Comparison of ENCODE assay signal across 9 cellular contexts in genomic region chr11:61890536-61891330, GRCh38. TPM values are rescaled to one million over a fixed set of nuclear protein-coding genes. Genes with fewer than 3 reads are reported as not detected.
DNase-seq lines count a peak whose midpoint lies in the region; ATAC-seq and TF ChIP-seq lines count a peak whose summit lies in the region.
"Had no signal": no experiment of that assay in that cellular context is flagged by ENCODE, and none has a peak within 500 bp of the region (broad histone marks: within the 10 kb centered on the region; RNA-seq: fewer than 3 reads in every experiment).

No MANE protein-coding gene starts in this region.

- H3K9me3 Mint-ChIP-seq in activated T-cell treated with anti-CD3 and anti-CD28 coated beads, Interleukin-2, amount 50 U/mL, for 72 hours: no peaks in the 10 kb centered on the region
- no peaks in the 10 kb centered on the region for H3K9me3 Mint-ChIP-seq in natural killer cell treated with Interleukin-12 subunit alpha and Interleukin-12 subunit beta and Interleukin-15 and Interleukin-18, amount 100 ng/mL, for 72 hours

- H3K4me1 Mint-ChIP-seq in activated T-cell treated with anti-CD3 and anti-CD28 coated beads, Interleukin-2, amount 50 U/mL, for 72 hours (ENCODE audit: low read depth): no peaks in the 10 kb centered on the region
- peaks cover 0 to 2% of the 10 kb centered on the region in 2 donors for H3K4me1 Mint-ChIP-seq in natural killer cell treated with Interleukin-12 subunit alpha and Interleukin-12 subunit beta and Interleukin-15 and Interleukin-18, amount 100 ng/mL, for 72 hours (ENCODE audit: low read depth in 2 of 2)

- no peaks in the 10 kb centered on the region for H3K36me3 Mint-ChIP-seq in activated T-cell treated with anti-CD3 and anti-CD28 coated beads, Interleukin-2, amount 50 U/mL, for 72 hours (ENCODE audit: insufficient read depth in 2 of 2)
- no peaks in the 10 kb centered on the region for H3K36me3 Mint-ChIP-seq in natural killer cell treated with Interleukin-12 subunit alpha and Interleukin-12 subunit beta and Interleukin-15 and Interleukin-18, amount 100 ng/mL, for 72 hours

- H3K27ac Mint-ChIP-seq in activated T-cell treated with anti-CD3 and anti-CD28 coated beads, Interleukin-2, amount 50 U/mL, for 72 hours: no peak overlapping the region
- H3K27ac Mint-ChIP-seq in natural killer cell treated with Interleukin-12 subunit alpha and Interleukin-12 subunit beta and Interleukin-15 and Interleukin-18, amount 100 ng/mL, for 72 hours: no peak overlapping the region

- H3K4me3 Mint-ChIP-seq in activated T-cell treated with anti-CD3 and anti-CD28 coated beads, Interleukin-2, amount 50 U/mL, for 72 hours: peak overlapping the region; percentile 73 to 92
- peak overlapping the region; percentile 39 for H3K4me3 Mint-ChIP-seq in natural killer cell treated with Interleukin-12 subunit alpha and Interleukin-12 subunit beta and Interleukin-15 and Interleukin-18, amount 100 ng/mL, for 72 hours

- TF ChIP-seq CTCF in GM12865 (IDR thresholded peaks at IDR 0.05; ENCODE audit: insufficient read depth, low read depth, low read length, missing control alignments) (no peak), HFF-Myc (IDR thresholded peaks at IDR 0.05; ENCODE audit: low read depth, low read length, missing control alignments) (no peak)

- peaks cover 6% of the 10 kb centered on the region for H3K27me3 Mint-ChIP-seq in activated T-cell treated with anti-CD3 and anti-CD28 coated beads, Interleukin-2, amount 50 U/mL, for 72 hours (ENCODE audit: low read depth)
- H3K27me3 Mint-ChIP-seq in natural killer cell treated with Interleukin-12 subunit alpha and Interleukin-12 subunit beta and Interleukin-15 and Interleukin-18, amount 100 ng/mL, for 72 hours: no peaks in the 10 kb centered on the region

- H3K4me3 ChIP-seq in GM12865 (ENCODE audit: low read depth, low read length) (peak overlapping the region; percentile 68), HFF-Myc (replicated peaks; ENCODE audit: low read depth, low read length) (peak overlapping the region; percentile 72)

- peak; percentile 42 to 55 for ATAC-seq in activated T-cell treated with anti-CD3 and anti-CD28 coated beads, Interleukin-2, amount 50 U/mL, for 72 hours (replicated peaks in 1 of 2)
- ATAC-seq in natural killer cell treated with Interleukin-12 subunit alpha and Interleukin-12 subunit beta and Interleukin-15 and Interleukin-18, amount 100 ng/mL, for 72 hours: peak; percentile 42 to 44

- peak; percentile 22 for DNase-seq in GM12865 (ENCODE audit: low read depth)
- no peak for DNase-seq in HFF-Myc (ENCODE audit: extremely low read depth, low read depth)
- DNase-seq in NCI-H1930 (lab: John Stamatoyannopoulos, UW): peak; percentile 28 to 48
- peak; percentile 44 to 52 for DNase-seq in activated T-cell treated with anti-CD3 and anti-CD28 coated beads, Interleukin-2, amount 50 U/mL, for 72 hours
- peak; percentile 55 for DNase-seq in fibroblast of peridontal ligament (ENCODE audit: extremely low read depth)
- no peak for DNase-seq in natural killer cell treated with Interleukin-12 subunit alpha and Interleukin-12 subunit beta and Interleukin-15 and Interleukin-18, amount 100 ng/mL, for 72 hours (ENCODE audit: low spot score)
- no peak for DNase-seq in hippocampal formation (lab: John Stamatoyannopoulos, UW)
- no peak for DNase-seq in cortex of kidney (lab: John Stamatoyannopoulos, UW)

RNA-seq across cellular contexts. Expression of gene FADS3, which starts 0.6 kb away (rescaled TPM):
- 10 to 100 TPM; 14.7 to 22.3 TPM for total RNA-seq in activated T-cell treated with anti-CD3 and anti-CD28 coated beads, Interleukin-2, amount 50 U/mL, for 72 hours
- 10 to 100 TPM; 13.2 to 14.0 TPM for total RNA-seq in natural killer cell treated with Interleukin-12 subunit alpha and Interleukin-12 subunit beta and Interleukin-15 and Interleukin-18, amount 100 ng/mL, for 72 hours

RNA-seq across cellular contexts. Expression of gene RAB3IL1, which starts 26.6 kb away (rescaled TPM):
- under 1 TPM; 0.34 to 0.49 TPM for total RNA-seq in activated T-cell treated with anti-CD3 and anti-CD28 coated beads, Interleukin-2, amount 50 U/mL, for 72 hours
- total RNA-seq in natural killer cell treated with Interleukin-12 subunit alpha and Interleukin-12 subunit beta and Interleukin-15 and Interleukin-18, amount 100 ng/mL, for 72 hours: not detected

RNA-seq across cellular contexts. Expression of gene BEST1, which starts 59.4 kb away (rescaled TPM):
- total RNA-seq in activated T-cell treated with anti-CD3 and anti-CD28 coated beads, Interleukin-2, amount 50 U/mL, for 72 hours: 1 to 10 TPM; 1.9 to 4.1 TPM
- total RNA-seq in natural killer cell treated with Interleukin-12 subunit alpha and Interleukin-12 subunit beta and Interleukin-15 and Interleukin-18, amount 100 ng/mL, for 72 hours: 1 to 10 TPM; 1.0 to 1.9 TPM
- total RNA-seq: glomerular endothelial cell had no signal

Comparison
In these comparisons a context has a peak if more than half of its experiments do, and no peak if none do; other contexts are left out.
1. DNase-seq: peak in GM12865 (single experiment), NCI-H1930 (2 of 2), activated T-cell treated with anti-CD3 and anti-CD28 coated beads, Interleukin-2, amount 50 U/mL, for 72 hours (2 of 2) and fibroblast of peridontal ligament (single experiment); none in HFF-Myc (single experiment), natural killer cell treated with Interleukin-12 subunit alpha and Interleukin-12 subunit beta and Interleukin-15 and Interleukin-18, amount 100 ng/mL, for 72 hours (single experiment), hippocampal formation (0 of 2) and cortex of kidney (single experiment).